1 cellular context compared by ENCODE assay signal in the genomic region with DNA sequence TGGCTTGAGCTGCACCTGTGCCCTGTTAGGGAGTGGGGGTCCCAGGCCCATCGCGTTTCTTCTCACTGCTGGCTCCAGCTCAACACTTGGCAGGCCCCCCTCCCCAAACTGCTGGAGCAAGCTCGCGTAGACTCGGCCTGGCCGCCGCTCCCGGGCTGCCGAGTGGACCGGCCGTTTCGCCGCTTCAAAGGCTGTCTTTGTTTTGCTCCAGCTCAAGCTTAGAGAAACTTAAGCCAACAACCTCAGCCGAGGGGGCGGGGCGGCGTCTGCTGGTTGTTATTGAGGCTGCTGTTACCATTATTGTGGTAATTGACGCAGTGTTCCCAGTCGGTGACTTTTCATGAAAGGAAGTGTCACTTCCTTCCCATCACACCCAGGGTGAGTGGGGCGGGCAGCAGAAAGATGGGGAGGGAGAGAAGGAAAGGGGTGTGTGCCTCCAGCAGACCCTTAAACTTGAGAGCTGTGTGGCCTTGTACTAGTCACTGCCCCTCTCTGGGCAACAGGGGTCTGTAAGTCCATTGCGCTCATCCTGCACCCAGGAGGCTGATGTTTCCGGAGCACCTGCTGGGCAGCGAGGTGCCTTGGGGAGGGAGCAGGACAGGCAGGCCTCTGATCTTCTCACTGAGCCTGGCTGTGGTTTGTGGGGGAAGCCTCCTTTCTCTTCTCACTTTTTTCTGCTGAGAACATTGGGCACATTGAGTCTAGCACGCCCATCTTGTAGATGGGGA.
TF ChIP-seq lines count a peak whose summit lies in the region.

No MANE protein-coding gene starts in this region.

TF ChIP-seq in IMR-90, 13 proteins besides CTCF, POLR2A, EP300 and RAD21 (continued from another document):
- TF ChIP-seq MXI1 (IDR thresholded peaks at IDR 0.05; ENCODE audit: borderline replicate concordance, low read depth, low read length), result no peak
- TF ChIP-seq FOS (IDR thresholded peaks at IDR 0.05; ENCODE audit: low read depth, low read length), result no peak
- TF ChIP-seq, protein P1, sequence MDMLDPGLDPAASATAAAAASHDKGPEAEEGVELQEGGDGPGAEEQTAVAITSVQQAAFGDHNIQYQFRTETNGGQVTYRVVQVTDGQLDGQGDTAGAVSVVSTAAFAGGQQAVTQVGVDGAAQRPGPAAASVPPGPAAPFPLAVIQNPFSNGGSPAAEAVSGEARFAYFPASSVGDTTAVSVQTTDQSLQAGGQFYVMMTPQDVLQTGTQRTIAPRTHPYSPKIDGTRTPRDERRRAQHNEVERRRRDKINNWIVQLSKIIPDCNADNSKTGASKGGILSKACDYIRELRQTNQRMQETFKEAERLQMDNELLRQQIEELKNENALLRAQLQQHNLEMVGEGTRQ (IDR thresholded peaks at IDR 0.05; ENCODE audit: low read depth, low read length), result no peak
- no peak for TF ChIP-seq MAZ (IDR thresholded peaks at IDR 0.05; ENCODE audit: borderline replicate concordance, low read depth, low read length)
- no peak for TF ChIP-seq CHD1 (IDR thresholded peaks at IDR 0.05; ENCODE audit: low read depth, low read length)
